Comparison of ENCODE assay signal across 10 cellular contexts in the genomic region with DNA sequence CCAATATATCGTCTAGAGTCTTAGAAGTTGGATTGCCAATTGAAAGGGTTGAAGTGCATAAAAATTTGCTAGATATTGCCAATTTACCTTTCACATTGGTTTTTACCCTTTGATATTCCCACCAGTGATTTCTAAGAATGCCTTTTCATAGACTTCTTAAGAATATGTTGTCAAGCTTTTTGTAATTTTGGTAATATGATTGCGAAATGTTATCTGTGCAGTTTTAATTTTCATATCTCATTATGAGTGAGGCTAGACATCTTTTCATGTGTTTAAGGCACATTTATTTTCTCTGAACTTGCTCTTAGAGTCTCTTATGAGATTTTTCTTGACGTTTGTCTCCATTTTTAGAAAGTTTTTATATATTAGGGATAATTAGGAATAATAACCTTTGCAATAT.
"Had no signal": no experiment of that assay in that cellular context is flagged by ENCODE, and none has a peak within 500 bp of the region (broad histone marks: within the 10 kb centered on the region; RNA-seq: fewer than 3 reads in every experiment).

No MANE protein-coding gene starts in this region.

- H3K4me3 ChIP-seq: GM23248, GM23338, HAP-1 had no signal

- H3K4me1 ChIP-seq: HAP-1 had no signal

- H3K4me2 ChIP-seq: GM23338 had no signal

- H3K27ac ChIP-seq: GM23248 had no signal

- DNase-seq: GM23248, GOT3, H7, H9, HCEC 1CT, HFFc6 had no signal

- H2AFZ ChIP-seq: GM23248, GM23338 had no signal

- FAIRE-seq: H54 had no signal

- H3K9ac ChIP-seq: GM23248 had no signal

- H3K9me3 ChIP-seq: HAP-1 had no signal

- ATAC-seq: GM23338, HCT116 had no signal

- H3K36me3 ChIP-seq: HAP-1 had no signal
